1 cellular context compared by ENCODE assay signal in the genomic region with DNA sequence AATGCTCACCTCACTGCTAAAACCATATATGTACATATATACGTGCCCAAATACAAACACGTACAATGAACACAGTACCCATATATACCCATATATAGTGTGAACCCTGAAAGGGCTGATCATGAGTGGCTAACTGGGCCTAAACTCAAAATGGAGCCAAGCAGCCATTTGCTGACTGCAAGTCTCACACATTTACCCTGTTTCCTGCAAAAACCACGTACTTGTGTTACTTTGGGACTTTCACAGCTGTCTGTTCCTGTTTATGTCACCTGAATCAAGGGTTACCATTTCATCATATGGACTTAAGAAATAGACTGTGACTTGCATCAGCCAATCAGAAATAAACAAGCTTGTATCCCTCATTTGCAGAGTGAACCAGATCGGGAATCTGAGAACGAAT. TPM values are rescaled to one million over a fixed set of nuclear protein-coding genes. Genes with fewer than 3 reads are reported as not detected.
"Had no signal": no experiment of that assay in that cellular context is flagged by ENCODE, and none has a peak within 500 bp of the region (broad histone marks: within the 10 kb centered on the region; RNA-seq: fewer than 3 reads in every experiment).

No MANE protein-coding gene starts in this region.

RNA-seq across cellular contexts. Expression of a gene that starts 5.9 kb away (rescaled TPM):
- polyA plus RNA-seq: smooth muscle cell had no signal
